ENCODE assay signal across 9 cellular contexts in genomic region chr1:205961970-205962820, GRCh38. TPM values are rescaled to one million over a fixed set of nuclear protein-coding genes. Genes with fewer than 3 reads are reported as not detected.
DNase-seq lines count a peak whose midpoint lies in the region; ATAC-seq and TF ChIP-seq lines count a peak whose summit lies in the region.
"Had no signal": no experiment of that assay in that cellular context is flagged by ENCODE, and none has a peak within 500 bp of the region (broad histone marks: within the 10 kb centered on the region; RNA-seq: fewer than 3 reads in every experiment).

No MANE protein-coding gene starts in this region.

- H3K36me3 ChIP-seq in GM23248 (ENCODE audit: low read depth) (no peaks in the 10 kb centered on the region), right lobe of liver (no peaks in the 10 kb centered on the region)
- H3K36me3 ChIP-seq: adrenal gland had no signal

- H3F3A ChIP-seq in GM23248 (ENCODE audit: insufficient read depth) = peaks cover 18% of the 10 kb centered on the region

- intact Hi-C loops in right lobe of liver (cut with DNase I) = no loop called here

- H3K4me1 ChIP-seq in GM23248 (ENCODE audit: insufficient read depth) (peaks cover 23% of the 10 kb centered on the region), right lobe of liver (no peaks in the 10 kb centered on the region)

- no peak overlapping the region for H3K27ac ChIP-seq in GM23248
- H3K27ac ChIP-seq in right lobe of liver = no peak overlapping the region
- H3K27ac ChIP-seq: adrenal gland had no signal

- ATAC-seq in right lobe of liver = no peak

- H3K36me3 Mint-ChIP-seq in chondrocyte (ENCODE audit: low read depth) = peaks cover 2% of the 10 kb centered on the region
- H3K36me3 Mint-ChIP-seq: natural killer cell treated with Interleukin-12 subunit alpha and Interleukin-12 subunit beta and Interleukin-15 and Interleukin-18, amount 100 ng/mL, for 72 hours had no signal

- H3K4me3 ChIP-seq in GM23248 (no peak overlapping the region), right lobe of liver (no peak overlapping the region)
- H3K4me3 ChIP-seq: adrenal gland had no signal

- H3K4me2 ChIP-seq in GM23248 (ENCODE audit: unreplicated experiment) = no peak overlapping the region

- TF ChIP-seq CTCF in chondrocyte (IDR thresholded peaks at IDR 0.05) (no peak), right lobe of liver (IDR thresholded peaks at IDR 0.05) (no peak)

- peak; percentile 35 for DNase-seq in GM23248
- peak; percentile 81 for DNase-seq in NCI-H2107 treated with DMSO at 0.1 percent for 48 hours (lab: John Stamatoyannopoulos, UW; ENCODE audit: unreplicated experiment)
- peak; percentile 26 for DNase-seq in chondrocyte (ENCODE audit: low spot score)
- peak; percentile 79 for DNase-seq in renal cortical epithelial cell (ENCODE audit: low read depth)
- DNase-seq in hippocampal formation (lab: John Stamatoyannopoulos, UW) = no peak
- DNase-seq in NCI-H524 (lab: John Stamatoyannopoulos, UW) = no peak
- DNase-seq in right lobe of liver = no peak

- H3K4me1 Mint-ChIP-seq in chondrocyte (ENCODE audit: low read depth) = peaks cover 14% of the 10 kb centered on the region

- no peak for TF ChIP-seq POLR2A in right lobe of liver (IDR thresholded peaks at IDR 0.05)

- no peak overlapping the region for H3K9ac ChIP-seq in GM23248

- no peak overlapping the region for H3K4me3 Mint-ChIP-seq in chondrocyte (ENCODE audit: unreplicated experiment)
- H3K4me3 Mint-ChIP-seq: natural killer cell treated with Interleukin-12 subunit alpha and Interleukin-12 subunit beta and Interleukin-15 and Interleukin-18, amount 100 ng/mL, for 72 hours had no signal

- H3K27me3 ChIP-seq in GM23248 (replicated peaks; ENCODE audit: insufficient read depth) = no peaks in the 10 kb centered on the region
- no peaks in the 10 kb centered on the region for H3K27me3 ChIP-seq in right lobe of liver

- 77 to 82% methylated on average over 9 of the region's 9 CpGs for WGBS in GM23248 (ENCODE audit: low coverage in 1 of 2, low lambda C conversion rate in 2 of 2, missing lambda C conversion rate in 2 of 2), 2 experiments
- WGBS in right lobe of liver (ENCODE audit: insufficient coverage, low coverage, low lambda C conversion rate, missing lambda C conversion rate) = 43% methylated on average over 8 of the region's 9 CpGs

- H3K27me3 Mint-ChIP-seq in chondrocyte (ENCODE audit: low read depth) = peaks cover 5% of the 10 kb centered on the region

- H3K27ac Mint-ChIP-seq in chondrocyte (ENCODE audit: unreplicated experiment) = no peak overlapping the region

- H3K9me2 ChIP-seq in GM23248 (ENCODE audit: insufficient read depth) = no peaks in the 10 kb centered on the region

- H3K9me3 Mint-ChIP-seq in chondrocyte (ENCODE audit: low read depth) = no peaks in the 10 kb centered on the region
- H3K9me3 Mint-ChIP-seq: natural killer cell treated with Interleukin-12 subunit alpha and Interleukin-12 subunit beta and Interleukin-15 and Interleukin-18, amount 100 ng/mL, for 72 hours had no signal

- in situ Hi-C loops in GM23248 (cut with MboI) = no loop called here

- no peak overlapping the region for H2AFZ ChIP-seq in GM23248

- H3K9me3 ChIP-seq in GM23248 (ENCODE audit: low read depth) = no peaks in the 10 kb centered on the region
- H3K9me3 ChIP-seq in right lobe of liver = no peaks in the 10 kb centered on the region
- H3K9me3 ChIP-seq: adrenal gland had no signal

- H4K20me1 ChIP-seq in GM23248 (ENCODE audit: insufficient read depth) = no peaks in the 10 kb centered on the region

- no peaks in the 10 kb centered on the region for H3K79me2 ChIP-seq in GM23248 (ENCODE audit: insufficient read depth)

RNA-seq across cellular contexts. Expression of gene SLC26A9, which starts 18.9 kb away (rescaled TPM):
- total RNA-seq in GM23248 (2014; rRNA removed; shearing (Covaris generic)) = not detected in 2 replicates
- not detected in 2 replicates for polyA plus RNA-seq in GM23248 (2016; fragmentation: Nextera tagmentation; extraction: Ambion mirVana)
- total RNA-seq in chondrocyte (not detected in 3 replicates), renal cortical epithelial cell (0.05 TPM in 1 of 2 replicates, not detected in the other), right lobe of liver (under 1 TPM in 1 of 6 experiments, not detected in 5; 0.09 TPM)
- total RNA-seq: natural killer cell treated with Interleukin-12 subunit alpha and Interleukin-12 subunit beta and Interleukin-15 and Interleukin-18, amount 100 ng/mL, for 72 hours had no signal

RNA-seq across cellular contexts. Expression of gene RAB7B, which starts 41.0 kb away (rescaled TPM):
- 2.8 and 7.1 TPM in 2 replicates for total RNA-seq in GM23248 (2014; rRNA removed; shearing (Covaris generic))
- polyA plus RNA-seq in GM23248 (2016; fragmentation: Nextera tagmentation; extraction: Ambion mirVana) = 7.6 and 7.7 TPM in 2 replicates
- total RNA-seq in chondrocyte (3.5 to 4.5 TPM (median 4.4 TPM) in 3 replicates), renal cortical epithelial cell (1.1 and 1.2 TPM in 2 replicates), right lobe of liver (1 to 10 TPM in 1 of 6 experiments, under 1 TPM in 5; 0.14 to 1.4 (median 0.37) TPM)
- total RNA-seq: natural killer cell treated with Interleukin-12 subunit alpha and Interleukin-12 subunit beta and Interleukin-15 and Interleukin-18, amount 100 ng/mL, for 72 hours had no signal

Comparison
In these comparisons a context has a peak if more than half of its experiments do, and no peak if none do; other contexts are left out.
1. DNase-seq: peak in GM23248 (single experiment), NCI-H2107 treated with DMSO at 0.1 percent for 48 hours (single experiment), chondrocyte (single experiment) and renal cortical epithelial cell (single experiment); none in hippocampal formation (0 of 2), NCI-H524 (0 of 2) and right lobe of liver (0 of 3).